Comparison of ENCODE assay signal across 17 cellular contexts in genomic region chr13:110649551-110649950, GRCh38. TPM values are rescaled to one million over a fixed set of nuclear protein-coding genes. Genes with fewer than 3 reads are reported as not detected.
A peak's percentile ranks its signal among the peaks of the same experiment; 100 is the strongest.
DNase-seq lines count a peak whose midpoint lies in the region; ATAC-seq lines count a peak whose summit lies in the region.
"Had no signal": no experiment of that assay in that cellular context is flagged by ENCODE, and none has a peak within 500 bp of the region (broad histone marks: within the 10 kb centered on the region; RNA-seq: fewer than 3 reads in every experiment).

No MANE protein-coding gene starts in this region.

- H3K27ac Mint-ChIP-seq in memory B cell, result peak overlapping the region; percentile 24
- peak overlapping the region; percentile 71 for H3K27ac Mint-ChIP-seq in stimulated activated effector memory CD8-positive, alpha-beta T cell treated with anti-CD3 and anti-CD28 coated beads, Interleukin-12 subunit alpha, Interleukin-12 subunit beta, amount 100 ng/mL, for 72 hours

- DNase-seq in left cardiac atrium, result peak; percentile 12
- no peak for DNase-seq in left ventricle myocardium superior
- DNase-seq in memory B cell (ENCODE audit: low spot score in 2 of 2), result no peak
- DNase-seq in stimulated activated effector memory CD8-positive, alpha-beta T cell treated with anti-CD3 and anti-CD28 coated beads, Interleukin-12 subunit alpha, Interleukin-12 subunit beta, amount 100 ng/mL, for 72 hours (ENCODE audit: low spot score in 2 of 2), result no peak
- DNase-seq in inferior parietal cortex (ENCODE audit: extremely low spot score), result no peak
- no peak for DNase-seq in ureter (ENCODE audit: low spot score)
- no peak for DNase-seq in stimulated activated CD4-positive, alpha-beta T cell treated with anti-CD3 and anti-CD28 coated beads, Interleukin-2, amount 100 ng/mL, for 48 hours
- DNase-seq: BE2C; C1 segment of cervical spinal cord; Calu3; CD4-positive, CD25-positive, alpha-beta regulatory T cell; DMS53; DND-41; EL; H9; IMR-90 had no signal

- ATAC-seq in left cardiac atrium (no peak), left ventricle myocardium superior (no peak), memory B cell (ENCODE audit: low read depth) (no peak)
- no peak for ATAC-seq in stimulated activated effector memory CD8-positive, alpha-beta T cell treated with anti-CD3 and anti-CD28 coated beads, Interleukin-12 subunit alpha, Interleukin-12 subunit beta, amount 100 ng/mL, for 72 hours
- ATAC-seq: GM12878 had no signal

- H3K9me3 Mint-ChIP-seq in memory B cell, result no peaks in the 10 kb centered on the region
- no peaks in the 10 kb centered on the region for H3K9me3 Mint-ChIP-seq in stimulated activated effector memory CD8-positive, alpha-beta T cell treated with anti-CD3 and anti-CD28 coated beads, Interleukin-12 subunit alpha, Interleukin-12 subunit beta, amount 100 ng/mL, for 72 hours
- H3K9me3 Mint-ChIP-seq: CD4-positive, CD25-positive, alpha-beta regulatory T cell; H9 had no signal

- no peaks in the 10 kb centered on the region for H3K27me3 Mint-ChIP-seq in memory B cell
- H3K27me3 Mint-ChIP-seq: CD4-positive, CD25-positive, alpha-beta regulatory T cell had no signal

- peaks cover 8% of the 10 kb centered on the region for H3K36me3 Mint-ChIP-seq in memory B cell
- peaks cover 56% of the 10 kb centered on the region for H3K36me3 Mint-ChIP-seq in stimulated activated effector memory CD8-positive, alpha-beta T cell treated with anti-CD3 and anti-CD28 coated beads, Interleukin-12 subunit alpha, Interleukin-12 subunit beta, amount 100 ng/mL, for 72 hours

- H3K4me1 Mint-ChIP-seq in memory B cell, result peaks cover 17% of the 10 kb centered on the region
- peaks cover 6% of the 10 kb centered on the region for H3K4me1 Mint-ChIP-seq in stimulated activated effector memory CD8-positive, alpha-beta T cell treated with anti-CD3 and anti-CD28 coated beads, Interleukin-12 subunit alpha, Interleukin-12 subunit beta, amount 100 ng/mL, for 72 hours

- intact Hi-C loops in left cardiac atrium (cut with DNase I) (no loop called here), left ventricle myocardium superior (cut with micrococcal nuclease) (no loop called here)

- H3K4me3 Mint-ChIP-seq in memory B cell, result no peak overlapping the region
- H3K4me3 Mint-ChIP-seq in stimulated activated effector memory CD8-positive, alpha-beta T cell treated with anti-CD3 and anti-CD28 coated beads, Interleukin-12 subunit alpha, Interleukin-12 subunit beta, amount 100 ng/mL, for 72 hours, result no peak overlapping the region
- H3K4me3 Mint-ChIP-seq: CD4-positive, CD25-positive, alpha-beta regulatory T cell; H9 had no signal

RNA-seq across cellular contexts. Expression of gene NAXD, which starts 34.2 kb away (rescaled TPM):
- total RNA-seq in left cardiac atrium (10 to 100 TPM; 23.7 to 27.0 TPM), left ventricle myocardium superior (30.1 TPM), ureter (37.8 TPM)

RNA-seq across cellular contexts. Expression of gene CARS2, which starts 56.4 kb away (rescaled TPM):
- total RNA-seq in left cardiac atrium (10 to 100 TPM; 36.6 to 37.9 TPM), left ventricle myocardium superior (54.5 TPM), ureter (86.7 TPM)
